ENCODE assay signal across 1 cellular context in the genomic region with DNA sequence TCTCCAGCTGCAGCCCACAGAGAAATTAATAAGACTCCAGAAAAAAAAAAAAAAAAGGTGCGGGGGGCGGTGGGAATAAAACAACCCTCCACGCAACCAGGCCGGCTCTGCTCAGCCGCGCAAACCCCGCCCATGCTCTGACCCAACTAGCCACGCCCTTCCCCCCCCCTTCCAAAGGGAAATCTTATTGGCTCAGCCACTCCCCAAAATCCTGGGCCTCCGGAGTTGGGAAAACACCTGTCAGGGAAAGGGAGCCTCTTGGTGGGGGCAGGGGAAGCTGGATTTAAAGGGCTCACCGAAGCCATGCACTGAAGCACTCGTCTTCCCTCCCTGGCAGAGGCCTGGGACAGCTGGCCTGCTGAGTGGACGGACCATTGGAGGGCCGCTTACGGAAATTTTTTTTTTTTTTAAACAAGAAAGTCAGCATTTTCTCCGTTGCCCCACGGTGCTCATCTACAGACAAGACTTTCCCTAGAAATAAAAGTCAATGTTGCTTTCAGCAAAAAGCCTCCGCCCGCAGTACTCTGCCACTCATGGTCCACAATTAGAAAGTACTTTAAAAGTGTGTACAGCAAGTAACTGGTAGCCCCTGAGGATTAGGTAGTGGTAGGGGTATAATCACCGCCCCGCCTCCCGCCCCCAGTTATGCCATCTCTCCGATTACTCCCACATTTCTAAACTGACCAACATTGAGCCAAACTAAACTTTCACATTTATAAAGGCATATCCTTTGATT.
TF ChIP-seq lines count a peak whose summit lies in the region.

No MANE protein-coding gene starts in this region.

TF ChIP-seq in liver, 16 proteins besides CTCF, POLR2A, EP300 and RAD21 (continued from another document):
- TF ChIP-seq, protein P1, sequence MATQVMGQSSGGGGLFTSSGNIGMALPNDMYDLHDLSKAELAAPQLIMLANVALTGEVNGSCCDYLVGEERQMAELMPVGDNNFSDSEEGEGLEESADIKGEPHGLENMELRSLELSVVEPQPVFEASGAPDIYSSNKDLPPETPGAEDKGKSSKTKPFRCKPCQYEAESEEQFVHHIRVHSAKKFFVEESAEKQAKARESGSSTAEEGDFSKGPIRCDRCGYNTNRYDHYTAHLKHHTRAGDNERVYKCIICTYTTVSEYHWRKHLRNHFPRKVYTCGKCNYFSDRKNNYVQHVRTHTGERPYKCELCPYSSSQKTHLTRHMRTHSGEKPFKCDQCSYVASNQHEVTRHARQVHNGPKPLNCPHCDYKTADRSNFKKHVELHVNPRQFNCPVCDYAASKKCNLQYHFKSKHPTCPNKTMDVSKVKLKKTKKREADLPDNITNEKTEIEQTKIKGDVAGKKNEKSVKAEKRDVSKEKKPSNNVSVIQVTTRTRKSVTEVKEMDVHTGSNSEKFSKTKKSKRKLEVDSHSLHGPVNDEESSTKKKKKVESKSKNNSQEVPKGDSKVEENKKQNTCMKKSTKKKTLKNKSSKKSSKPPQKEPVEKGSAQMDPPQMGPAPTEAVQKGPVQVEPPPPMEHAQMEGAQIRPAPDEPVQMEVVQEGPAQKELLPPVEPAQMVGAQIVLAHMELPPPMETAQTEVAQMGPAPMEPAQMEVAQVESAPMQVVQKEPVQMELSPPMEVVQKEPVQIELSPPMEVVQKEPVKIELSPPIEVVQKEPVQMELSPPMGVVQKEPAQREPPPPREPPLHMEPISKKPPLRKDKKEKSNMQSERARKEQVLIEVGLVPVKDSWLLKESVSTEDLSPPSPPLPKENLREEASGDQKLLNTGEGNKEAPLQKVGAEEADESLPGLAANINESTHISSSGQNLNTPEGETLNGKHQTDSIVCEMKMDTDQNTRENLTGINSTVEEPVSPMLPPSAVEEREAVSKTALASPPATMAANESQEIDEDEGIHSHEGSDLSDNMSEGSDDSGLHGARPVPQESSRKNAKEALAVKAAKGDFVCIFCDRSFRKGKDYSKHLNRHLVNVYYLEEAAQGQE (IDR thresholded peaks at IDR 0.05), result no peak
- TF ChIP-seq HNF4G (IDR thresholded peaks at IDR 0.05), result no peak
- TF ChIP-seq HNF4A (conservative IDR thresholded peaks at IDR 0.05), result no peak
- TF ChIP-seq FOXA2 (IDR thresholded peaks at IDR 0.05), result no peak
- TF ChIP-seq RXRA (IDR thresholded peaks at IDR 0.05), result no peak
- TF ChIP-seq JUND (IDR thresholded peaks at IDR 0.05), result no peak
